ENCODE assay signal across 9 cellular contexts in the genomic region with DNA sequence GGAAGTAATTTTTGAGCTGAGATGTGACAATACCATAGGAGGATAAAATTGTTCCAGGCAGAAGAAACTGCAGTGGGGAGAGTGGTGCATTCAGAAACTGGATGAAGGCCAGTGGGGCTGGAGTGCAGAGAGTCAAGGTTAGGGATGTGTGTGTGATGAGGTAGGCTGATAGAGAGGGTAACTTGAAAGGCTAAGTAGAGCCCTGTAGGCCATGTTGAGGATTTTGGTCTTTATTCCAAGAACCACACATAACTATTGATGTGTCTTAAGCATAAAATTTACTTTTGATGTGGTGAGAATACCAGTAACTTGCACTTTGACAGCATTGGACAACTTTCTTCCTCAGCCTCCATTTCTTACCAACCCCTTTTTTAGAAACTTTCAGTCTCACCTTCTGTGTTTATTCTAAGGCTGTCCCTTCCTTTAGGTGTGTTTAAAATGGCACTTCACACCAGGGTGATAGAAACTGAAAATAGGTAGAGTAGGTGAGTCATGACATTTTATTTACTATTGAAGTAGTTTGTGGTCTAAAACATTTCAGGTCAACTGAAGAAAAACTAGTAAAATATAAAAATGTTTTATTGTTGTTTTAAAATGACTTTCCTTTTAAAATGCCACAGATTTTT. TPM values are rescaled to one million over a fixed set of nuclear protein-coding genes. Genes with fewer than 3 reads are reported as not detected.
A peak's percentile ranks its signal among the peaks of the same experiment; 100 is the strongest.
DNase-seq lines count a peak whose midpoint lies in the region; ATAC-seq and TF ChIP-seq lines count a peak whose summit lies in the region.
"Had no signal": no experiment of that assay in that cellular context is flagged by ENCODE, and none has a peak within 500 bp of the region (broad histone marks: within the 10 kb centered on the region; RNA-seq: fewer than 3 reads in every experiment).

No MANE protein-coding gene starts in this region.

- intact Hi-C loops in right lobe of liver (cut with DNase I): no loop called here
- intact Hi-C loops in sigmoid colon (cut with DNase I): no loop called here

- H3K27ac ChIP-seq in right lobe of liver (no peak overlapping the region), sigmoid colon (no peak overlapping the region)
- H3K27ac ChIP-seq: 22Rv1 had no signal

- no peak for TF ChIP-seq POLR2A in right lobe of liver (IDR thresholded peaks at IDR 0.05)
- no peak for TF ChIP-seq POLR2A in sigmoid colon (IDR thresholded peaks at IDR 0.05)

- DNase-seq in DMS 273 (lab: John Stamatoyannopoulos, UW; ENCODE audit: unreplicated experiment) (peak; percentile 14), DMS 273 treated with DMSO at 0.1 percent for 48 hours (lab: John Stamatoyannopoulos, UW) (no peak), right lobe of liver (no peak), NCI-H187 treated with DMSO at 0.1 percent for 48 hours (lab: John Stamatoyannopoulos, UW) (no peak), NCI-H524 (lab: John Stamatoyannopoulos, UW) (no peak), sigmoid colon (no peak)

- H3K9me3 ChIP-seq in right lobe of liver (no peaks in the 10 kb centered on the region), sigmoid colon (no peaks in the 10 kb centered on the region)

- peaks cover 0 to 6% (median 0%) of the 10 kb centered on the region in 4 donors for H3K4me1 ChIP-seq in right lobe of liver
- H3K4me1 ChIP-seq in sigmoid colon: peaks cover 0 to 16% (median 4%) of the 10 kb centered on the region in 4 donors

- no peak for TF ChIP-seq CTCF in right lobe of liver (IDR thresholded peaks at IDR 0.05)
- TF ChIP-seq CTCF in sigmoid colon (IDR thresholded peaks at IDR 0.05): no peak

- H3K4me3 ChIP-seq in right lobe of liver (no peak overlapping the region), sigmoid colon (no peak overlapping the region)

- ATAC-seq in GM21528 (IDR thresholded peaks at IDR 0.05; ENCODE audit: low FRiP score, unreplicated experiment) (peak; percentile 87), HG03378 (IDR thresholded peaks at IDR 0.05; ENCODE audit: unreplicated experiment) (peak; percentile 87), right lobe of liver (peak; percentile 37 to 55 (median 51))

- no peak for TF ChIP-seq EP300 in sigmoid colon (IDR thresholded peaks at IDR 0.05)

- no peaks in the 10 kb centered on the region for H3K27me3 ChIP-seq in right lobe of liver
- no peaks in the 10 kb centered on the region for H3K27me3 ChIP-seq in sigmoid colon

- no peaks in the 10 kb centered on the region for H3K36me3 ChIP-seq in right lobe of liver
- H3K36me3 ChIP-seq in sigmoid colon: no peaks in the 10 kb centered on the region

RNA-seq across cellular contexts. Expression of gene MTX2, which starts 22.6 kb away (rescaled TPM):
- total RNA-seq in right lobe of liver (10 to 100 TPM in 4 of 6 experiments, 1 to 10 TPM in 2; 7.7 to 29.3 (median 11.1) TPM), sigmoid colon (10 to 100 TPM; 34.5 to 49.5 (median 38.8) TPM)
- polyA plus RNA-seq in sigmoid colon: 10 to 100 TPM; 45.8 to 66.8 (median 59.5) TPM
